8 cellular contexts compared by ENCODE assay signal in the genomic region with DNA sequence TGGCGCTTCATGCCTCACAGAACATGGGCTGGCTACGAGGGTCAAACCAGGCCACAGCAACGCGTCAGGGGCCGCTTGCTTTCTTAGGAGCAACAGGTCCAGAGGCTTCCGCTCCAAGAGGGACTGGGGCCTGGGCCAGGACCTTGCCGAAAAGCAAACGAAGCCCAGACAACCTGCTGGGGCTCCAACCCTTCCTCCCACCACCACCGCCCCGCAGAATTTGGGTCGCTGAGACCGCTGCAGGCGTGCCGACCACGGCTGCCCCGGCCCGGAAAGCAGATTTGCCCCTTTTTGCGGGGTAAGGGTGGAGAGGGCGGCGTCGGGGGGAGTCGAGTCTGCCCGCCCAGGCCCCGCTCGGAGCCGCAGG. TPM values are rescaled to one million over a fixed set of nuclear protein-coding genes. Genes with fewer than 3 reads are reported as not detected.
DNase-seq lines count a peak whose midpoint lies in the region; ATAC-seq and TF ChIP-seq lines count a peak whose summit lies in the region.

No MANE protein-coding gene starts in this region.

- intact Hi-C loops in left lung (cut with DNase I), result no loop called here

- peaks cover 1% of the 10 kb centered on the region for H3K36me3 Mint-ChIP-seq in T-helper 2 cell treated with Interferon-gamma antibody and Interleukin-4, amounts not matched to agents 5 μg/mL and 100 μg/mL, for 36 hours (ENCODE audit: low read depth)
- no peaks in the 10 kb centered on the region for H3K36me3 Mint-ChIP-seq in brain

- peaks cover 26% of the 10 kb centered on the region for H3K4me1 Mint-ChIP-seq in T-helper 2 cell treated with Interferon-gamma antibody and Interleukin-4, amounts not matched to agents 5 μg/mL and 100 μg/mL, for 36 hours (ENCODE audit: low read depth)
- H3K4me1 Mint-ChIP-seq in brain, result peaks cover 23% of the 10 kb centered on the region

- H3K27me3 ChIP-seq in HUES48 (ENCODE audit: control insufficient read depth, insufficient read depth, low read length) (peaks cover 5% of the 10 kb centered on the region), left lung (peaks cover 0 to 46% of the 10 kb centered on the region in 2 donors), thymus (ENCODE audit: control insufficient read depth, insufficient read depth) (no peaks in the 10 kb centered on the region)

- H3K4me3 Mint-ChIP-seq in T-helper 2 cell treated with Interferon-gamma antibody and Interleukin-4, amounts not matched to agents 5 μg/mL and 100 μg/mL, for 36 hours, result peak overlapping the region; percentile 90
- H3K4me3 Mint-ChIP-seq in brain, result peak overlapping the region; percentile 86 to 95 (median 90)

- H3K27ac Mint-ChIP-seq in T-helper 2 cell treated with Interferon-gamma antibody and Interleukin-4, amounts not matched to agents 5 μg/mL and 100 μg/mL, for 36 hours, result peak overlapping the region; percentile 91
- H3K27ac Mint-ChIP-seq in brain, result peak overlapping the region; percentile 87 to 94 (median 93)

- H3K27ac ChIP-seq in HUES48 (ENCODE audit: low read depth, low read length), result peak overlapping the region; percentile 6
- H3K27ac ChIP-seq in left lung, result peak overlapping the region; percentile 62 to 73
- H3K27ac ChIP-seq in thymus (ENCODE audit: low read depth), result peak overlapping the region; percentile 65

- H3K4me1 ChIP-seq in HUES48 (ENCODE audit: control insufficient read depth, insufficient read depth, low read length), result peaks cover 6% of the 10 kb centered on the region
- H3K4me1 ChIP-seq in left lung, result peaks cover 20 to 38% of the 10 kb centered on the region in 2 donors
- H3K4me1 ChIP-seq in thymus (ENCODE audit: control insufficient read depth, insufficient read depth, low read length), result peaks cover 27% of the 10 kb centered on the region

- DNase-seq in T-helper 2 cell treated with Interferon-gamma antibody and Interleukin-4, amounts not matched to agents 5 μg/mL and 100 μg/mL, for 36 hours (ENCODE audit: low spot score), result peak; percentile 16
- DNase-seq in T-helper 2 cell, result no peak
- peak in 1 of 2 donors; percentile 78 for DNase-seq in left lung
- no peak for DNase-seq in NCI-H524 (lab: John Stamatoyannopoulos, UW)
- no peak for DNase-seq in mucosa of gallbladder (ENCODE audit: low spot score)

- WGBS in thymus, result 20% methylated on average over 26 of the region's 26 CpGs

- H3K9me3 ChIP-seq in HUES48 (ENCODE audit: control insufficient read depth, insufficient read depth, low read length), result no peaks in the 10 kb centered on the region
- no peaks in the 10 kb centered on the region for H3K9me3 ChIP-seq in left lung
- H3K9me3 ChIP-seq in thymus (ENCODE audit: control insufficient read depth), result no peaks in the 10 kb centered on the region

- no peaks in the 10 kb centered on the region for H3K36me3 ChIP-seq in HUES48 (ENCODE audit: control insufficient read depth, insufficient read depth, low read length)
- no peaks in the 10 kb centered on the region for H3K36me3 ChIP-seq in left lung
- H3K36me3 ChIP-seq in thymus (ENCODE audit: control insufficient read depth, insufficient read depth), result no peaks in the 10 kb centered on the region

- peak overlapping the region; percentile 81 for H3K4me3 ChIP-seq in HUES48 (ENCODE audit: low read depth, low read length)
- peak overlapping the region; percentile 84 to 88 for H3K4me3 ChIP-seq in left lung
- peak overlapping the region; percentile 66 for H3K4me3 ChIP-seq in thymus (ENCODE audit: low read length)

- H3K27me3 Mint-ChIP-seq in T-helper 2 cell treated with Interferon-gamma antibody and Interleukin-4, amounts not matched to agents 5 μg/mL and 100 μg/mL, for 36 hours (ENCODE audit: low read depth), result peaks cover 5% of the 10 kb centered on the region
- H3K27me3 Mint-ChIP-seq in brain, result peaks cover 15% of the 10 kb centered on the region

- TF ChIP-seq CTCF in brain (conservative IDR thresholded peaks at IDR 0.05) (no peak), left lung (IDR thresholded peaks at IDR 0.05) (no peak)

- no peaks in the 10 kb centered on the region for H3K9me3 Mint-ChIP-seq in T-helper 2 cell treated with Interferon-gamma antibody and Interleukin-4, amounts not matched to agents 5 μg/mL and 100 μg/mL, for 36 hours
- peaks cover 0 to 18% (median 2%) of the 10 kb centered on the region in 5 experiments for H3K9me3 Mint-ChIP-seq in brain

- H3K9ac ChIP-seq in HUES48 (ENCODE audit: low read depth, low read length), result peak overlapping the region; percentile 63

- ATAC-seq in left lung, result peak; percentile 7

RNA-seq across cellular contexts. Expression of gene GRIN1, which starts 9.9 kb away (rescaled TPM):
- polyA plus RNA-seq in brain (ENCODE audit: insufficient read depth, low read depth, low replicate concordance) (81.8 TPM), thymus (0.18 TPM)
- total RNA-seq in left lung (under 1 TPM; 0.17 to 0.55 TPM), mucosa of gallbladder (0.83 TPM)

RNA-seq across cellular contexts. Expression of gene DPP7, which starts 14.5 kb away (rescaled TPM):
- polyA plus RNA-seq in brain (ENCODE audit: insufficient read depth, low read depth, low replicate concordance), result 107 TPM
- 100 to 1,000 TPM; 144 to 165 TPM for total RNA-seq in left lung
- polyA plus RNA-seq in thymus, result 476 TPM
- total RNA-seq in mucosa of gallbladder, result 199 TPM

RNA-seq across cellular contexts. Expression of gene LRRC26, which starts 40.8 kb away (rescaled TPM):
- polyA plus RNA-seq in brain (ENCODE audit: insufficient read depth, low read depth, low replicate concordance), result 0.80 TPM
- total RNA-seq in left lung, result under 1 TPM in 1 of 2 donors, not detected in 1; 0.55 TPM
- 0.05 TPM for polyA plus RNA-seq in thymus
- 0.43 TPM for total RNA-seq in mucosa of gallbladder

RNA-seq across cellular contexts. Expression of gene MAN1B1, which starts 42.3 kb away (rescaled TPM):
- polyA plus RNA-seq in brain (ENCODE audit: insufficient read depth, low read depth, low replicate concordance), result 65.1 TPM
- 10 to 100 TPM; 51.5 to 54.9 TPM for total RNA-seq in left lung
- polyA plus RNA-seq in thymus, result 107 TPM
- total RNA-seq in mucosa of gallbladder, result 59.8 TPM

RNA-seq across cellular contexts. Expression of gene TMEM210, which starts 42.8 kb away (rescaled TPM):
- polyA plus RNA-seq in brain (ENCODE audit: insufficient read depth, low read depth, low replicate concordance) (not detected), thymus (0.07 TPM)
- total RNA-seq in left lung (not detected), mucosa of gallbladder (not detected)

Comparison
In these comparisons a context has a peak if more than half of its experiments do, and no peak if none do; other contexts are left out.
1. H3K27ac ChIP-seq: peak in every context shown above with its lines; median percentile 68 in left lung; 65 in thymus; 6 in HUES48.